ENCODE assay signal across 9 cellular contexts in genomic region chr9:33130501-33130900, GRCh38. TPM values are rescaled to one million over a fixed set of nuclear protein-coding genes. Genes with fewer than 3 reads are reported as not detected.
DNase-seq lines count a peak whose midpoint lies in the region; ATAC-seq and TF ChIP-seq lines count a peak whose summit lies in the region.
"Had no signal": no experiment of that assay in that cellular context is flagged by ENCODE, and none has a peak within 500 bp of the region (broad histone marks: within the 10 kb centered on the region; RNA-seq: fewer than 3 reads in every experiment).

No MANE protein-coding gene starts in this region.

- H3K9ac ChIP-seq in mammary epithelial cell (ENCODE audit: insufficient read depth, low read length), result no peak overlapping the region

- no peaks in the 10 kb centered on the region for H3K27me3 ChIP-seq in mammary epithelial cell (ENCODE audit: insufficient read depth, low read length)
- H3K27me3 ChIP-seq: tibial artery had no signal

- peak overlapping the region; percentile 14 for H3K27ac ChIP-seq in mammary epithelial cell (ENCODE audit: insufficient read depth, low read depth, low read length)
- H3K27ac ChIP-seq: tibial artery had no signal

- peaks cover 10% of the 10 kb centered on the region for H3K36me3 ChIP-seq in mammary epithelial cell (ENCODE audit: insufficient read depth, low read length)

- H3K4me3 ChIP-seq in mammary epithelial cell (replicated peaks in 1 of 3; ENCODE audit: insufficient read depth in 1 of 3, low read depth in 2 of 3, low read length in 3 of 3) (no peak overlapping the region), retinal pigment epithelial cell (ENCODE audit: low read length) (no peak overlapping the region)
- H3K4me3 ChIP-seq: tibial artery had no signal

- 74% methylated on average over 4 of the region's 5 CpGs for WGBS in mammary epithelial cell (ENCODE audit: low coverage, missing lambda C conversion rate)

- no peaks in the 10 kb centered on the region for H3K9me3 ChIP-seq in mammary epithelial cell (replicated peaks; ENCODE audit: insufficient read depth, low read length)
- H3K9me3 ChIP-seq: tibial artery had no signal

- CTCF ChIA-PET in mammary epithelial cell (lab: Charles Lee; ENCODE audit: low non-redundant PET), result interaction anchor here (0.8 kb wide), 1 partner anchor 29 kb away, joined by 3 read pairs; no protein-coding TSS in a partner anchor

- DNase-seq in EH (ENCODE audit: low read depth) (peak; percentile 49), GM20000 (ENCODE audit: low spot score) (peak; percentile 76), mammary epithelial cell (peak; percentile 53), retinal pigment epithelial cell (ENCODE audit: low read depth) (peak; percentile 64), dedifferentiated amniotic fluid mesenchymal stem cell (ENCODE audit: extremely low spot score) (no peak), anterior cingulate cortex (lab: John Stamatoyannopoulos, UW) (no peak), NCI-H510A treated with DMSO at 0.1 percent for 48 hours (lab: John Stamatoyannopoulos, UW) (no peak)

- no TSS peak for BruUV-seq in mammary epithelial cell (replicated peaks; lab: Mats Ljungman, UMichigan)

- peaks cover 52% of the 10 kb centered on the region for H3K79me2 ChIP-seq in mammary epithelial cell (ENCODE audit: insufficient read depth, low read length)

- no peaks in the 10 kb centered on the region for H4K20me1 ChIP-seq in mammary epithelial cell (ENCODE audit: insufficient read depth, low read length)

- dilution Hi-C loops in mammary epithelial cell (cut with HindIII; ENCODE audit: low sequenced_read_pairs), result no loop called here

- no peak overlapping the region for H3K4me2 ChIP-seq in mammary epithelial cell (ENCODE audit: insufficient read depth, low read depth, low read length)

- intact Hi-C loops in mammary epithelial cell (cut with micrococcal nuclease), result loop anchor here (5.0 kb wide), 2 partner anchors 37 to 97 kb away; partner anchors contain the start of gene B4GALT1

- H2AFZ ChIP-seq in mammary epithelial cell (ENCODE audit: low read depth, low read length), result no peak overlapping the region

- in situ Hi-C loops in mammary epithelial cell (cut with MboI; ENCODE audit: low sequenced_read_pairs in 2 of 2), result no loop called here

- TF ChIP-seq CTCF in GM20000 (IDR thresholded peaks at IDR 0.05; ENCODE audit: extremely low read depth, missing control alignments), result no peak
- TF ChIP-seq CTCF in mammary epithelial cell (conservative IDR thresholded peaks at IDR 0.05 in 1 of 2, IDR thresholded peaks at IDR 0.05 in 1 of 2; ENCODE audit: extremely low read depth in 1 of 2, insufficient read depth in 1 of 2, low read depth in 1 of 2, low read length in 2 of 2), result no peak
- no peak for TF ChIP-seq CTCF in retinal pigment epithelial cell (conservative IDR thresholded peaks at IDR 0.05; ENCODE audit: low read depth, low read length)

- ATAC-seq in HG03521 (IDR thresholded peaks at IDR 0.05; ENCODE audit: unreplicated experiment), result peak; percentile 74

- peaks cover 28% of the 10 kb centered on the region for H3K4me1 ChIP-seq in mammary epithelial cell (ENCODE audit: insufficient read depth, low read length)

RNA-seq across cellular contexts. Expression of gene B4GALT1, which starts 36.6 kb away (rescaled TPM):
- total RNA-seq in mammary epithelial cell, result 100 to 1,000 TPM in 1 of 2 donors, 10 to 100 TPM in 1; 82.2 to 135 TPM
- polyA plus RNA-seq in mammary epithelial cell, result 69.9 TPM
- 212 TPM for polyA minus RNA-seq in mammary epithelial cell

RNA-seq across cellular contexts. Expression of gene SMU1, which starts 54.0 kb away (rescaled TPM):
- 10 to 100 TPM; 18.0 to 28.3 TPM for total RNA-seq in mammary epithelial cell
- 11.3 TPM for polyA plus RNA-seq in mammary epithelial cell
- 15.8 TPM for polyA minus RNA-seq in mammary epithelial cell

Comparison
In these comparisons a context has a peak if more than half of its experiments do, and no peak if none do; other contexts are left out.
1. DNase-seq: peak in EH (single experiment), GM20000 (single experiment), mammary epithelial cell (single experiment) and retinal pigment epithelial cell (single experiment); none in dedifferentiated amniotic fluid mesenchymal stem cell (single experiment), anterior cingulate cortex (0 of 58) and NCI-H510A treated with DMSO at 0.1 percent for 48 hours (single experiment).